In genomic region chr5:142641681-142642080, GRCh38 we compare ENCODE assay signal across 2 cellular contexts.
TF ChIP-seq lines count a peak whose summit lies in the region.

No MANE protein-coding gene starts in this region.

TF ChIP-seq in IMR-90, 13 proteins besides CTCF, POLR2A, EP300 and RAD21:
- TF ChIP-seq FOS (IDR thresholded peaks at IDR 0.05; ENCODE audit: low read depth, low read length) (no peak), CHD1 (IDR thresholded peaks at IDR 0.05; ENCODE audit: low read depth, low read length) (no peak)
- TF ChIP-seq, protein P1, sequence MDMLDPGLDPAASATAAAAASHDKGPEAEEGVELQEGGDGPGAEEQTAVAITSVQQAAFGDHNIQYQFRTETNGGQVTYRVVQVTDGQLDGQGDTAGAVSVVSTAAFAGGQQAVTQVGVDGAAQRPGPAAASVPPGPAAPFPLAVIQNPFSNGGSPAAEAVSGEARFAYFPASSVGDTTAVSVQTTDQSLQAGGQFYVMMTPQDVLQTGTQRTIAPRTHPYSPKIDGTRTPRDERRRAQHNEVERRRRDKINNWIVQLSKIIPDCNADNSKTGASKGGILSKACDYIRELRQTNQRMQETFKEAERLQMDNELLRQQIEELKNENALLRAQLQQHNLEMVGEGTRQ (IDR thresholded peaks at IDR 0.05; ENCODE audit: low read depth, low read length) = no peak
TF ChIP-seq in IMR-90: peak in this region for 0.

TF ChIP-seq in HEK293T, 16 proteins besides CTCF, POLR2A, EP300 and RAD21:
- TF ChIP-seq ARNT (IDR thresholded peaks at IDR 0.05) (no peak), NFRKB (IDR thresholded peaks at IDR 0.05) (no peak), SUZ12 (IDR thresholded peaks at IDR 0.05) (no peak), FOXK2 (IDR thresholded peaks at IDR 0.05) (no peak), ZNF384 (IDR thresholded peaks at IDR 0.05) (no peak), BHLHE40 (IDR thresholded peaks at IDR 0.05; ENCODE audit: borderline replicate concordance) (no peak), SP1 (IDR thresholded peaks at IDR 0.05) (no peak), LEF1 (IDR thresholded peaks at IDR 0.05; ENCODE audit: borderline replicate concordance) (no peak), CTBP1 (IDR thresholded peaks at IDR 0.05; ENCODE audit: borderline replicate concordance) (no peak), L3MBTL2 (conservative IDR thresholded peaks at IDR 0.05) (no peak), HDGF (IDR thresholded peaks at IDR 0.05; ENCODE audit: borderline replicate concordance) (no peak), ELF4 (IDR thresholded peaks at IDR 0.05) (no peak), FOXA1 (IDR thresholded peaks at IDR 0.05) (no peak), PKNOX1 (IDR thresholded peaks at IDR 0.05) (no peak), TARDBP (IDR thresholded peaks at IDR 0.05) (no peak), FOXM1 (IDR thresholded peaks at IDR 0.05; ENCODE audit: borderline replicate concordance) (no peak)
